Comparison of ENCODE assay signal across 9 cellular contexts in the genomic region with DNA sequence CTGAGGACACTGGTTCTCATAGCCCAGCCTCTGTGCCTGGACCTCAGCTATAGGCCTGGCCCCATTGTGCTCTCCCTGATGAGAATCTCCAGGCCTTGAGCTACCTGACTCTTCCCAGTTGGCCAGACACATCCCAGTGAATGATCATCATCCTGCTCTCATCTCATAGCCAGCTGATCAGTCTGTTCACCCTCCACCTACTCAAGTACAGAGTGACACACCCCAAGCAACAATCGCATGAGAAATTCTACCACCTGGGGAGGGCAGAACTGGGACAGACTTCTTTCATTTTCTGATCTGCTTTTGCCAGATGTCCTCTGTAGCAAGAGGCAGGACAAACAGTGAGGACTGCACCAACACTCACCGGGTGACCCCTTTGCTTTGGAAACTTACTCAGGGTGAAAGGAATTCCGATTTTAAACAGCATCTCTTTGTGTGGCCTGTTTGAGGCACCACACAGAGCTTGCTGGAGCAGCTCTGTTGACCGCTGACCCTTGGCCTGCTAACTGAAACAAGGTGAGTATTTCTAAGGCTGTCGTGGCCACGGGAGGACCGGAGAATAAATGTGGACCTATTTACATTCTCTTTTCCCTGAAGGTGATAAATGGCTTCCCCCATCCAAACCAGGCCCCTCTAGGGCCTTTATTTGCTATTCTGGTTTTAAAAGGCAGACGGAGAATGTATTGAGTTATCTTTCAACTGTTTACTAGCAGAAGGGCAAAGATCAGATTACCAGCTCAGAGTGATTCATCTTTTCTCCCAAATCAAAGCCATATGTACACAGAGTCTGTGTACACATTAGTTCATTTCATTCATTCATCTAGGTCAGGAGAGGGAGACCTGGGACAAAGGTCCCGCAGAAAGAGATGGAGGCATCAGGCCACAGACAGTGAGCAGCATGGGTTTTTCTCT.
DNase-seq lines count a peak whose midpoint lies in the region; ATAC-seq and TF ChIP-seq lines count a peak whose summit lies in the region.
"Had no signal": no experiment of that assay in that cellular context is flagged by ENCODE, and none has a peak within 500 bp of the region (broad histone marks: within the 10 kb centered on the region; RNA-seq: fewer than 3 reads in every experiment).

No MANE protein-coding gene starts in this region.

- H3K9me3 ChIP-seq in mesodermal cell (ENCODE audit: control insufficient read depth, low read length) (no peaks in the 10 kb centered on the region), tibial artery (no peaks in the 10 kb centered on the region)

- peaks cover 16% of the 10 kb centered on the region for H3K4me1 ChIP-seq in KMS-11 (ENCODE audit: low read depth, poor library complexity, severe bottlenecking)
- H3K4me1 ChIP-seq in mesodermal cell (ENCODE audit: control insufficient read depth, insufficient read depth, low read length, poor library complexity, severe bottlenecking), result peaks cover 12% of the 10 kb centered on the region
- H3K4me1 ChIP-seq in tibial artery, result peaks cover 0 to 18% (median 7%) of the 10 kb centered on the region in 4 donors

- H3K36me3 ChIP-seq in KMS-11 (ENCODE audit: insufficient read depth) (no peaks in the 10 kb centered on the region), mesodermal cell (ENCODE audit: control insufficient read depth, insufficient read depth, low read length) (no peaks in the 10 kb centered on the region), tibial artery (no peaks in the 10 kb centered on the region)

- no peaks in the 10 kb centered on the region for H4K20me1 ChIP-seq in KMS-11 (ENCODE audit: insufficient read depth)

- H3K9me3 Mint-ChIP-seq in activated B cell treated with CpG ODN at 0.5 μM for 24 hours, result no peaks in the 10 kb centered on the region

- peaks cover 41% of the 10 kb centered on the region for H3K4me1 Mint-ChIP-seq in activated B cell treated with CpG ODN at 0.5 μM for 24 hours

- H3K27ac ChIP-seq in C4-2B (peak overlapping the region; percentile 15; the same call in 1 of the 2 replicates), KMS-11 (peak overlapping the region; percentile 44; the same call in 1 of the 2 replicates), mesodermal cell (ENCODE audit: low read depth, low read length, severe bottlenecking) (peak overlapping the region; percentile 85), tibial artery (no peak overlapping the region)

- peak overlapping the region; percentile 35 for H3K4me2 ChIP-seq in KMS-11

- intact Hi-C loops in activated B cell treated with CpG ODN at 0.5 μM for 24 hours (cut with micrococcal nuclease), result no loop called here
- intact Hi-C loops in tibial artery (cut with DNase I; ENCODE audit: low total_unique reads), result no loop called here

- H3K4me3 ChIP-seq in KMS-11 (IDR thresholded peaks at IDR 0.05; ENCODE audit: insufficient read depth, low read depth, low read length) (no peak overlapping the region), mesodermal cell (ENCODE audit: extremely low read depth, insufficient read depth, low read length, poor library complexity, severe bottlenecking) (no peak overlapping the region), tibial artery (no peak overlapping the region)

- POLR2A ChIA-PET in activated B cell treated with CpG ODN at 0.5 μM for 24 hours (lab: Charles Lee), result interaction anchor here (1.4 kb wide), 1 partner anchor 93 kb away, joined by 5 read pairs; no protein-coding TSS in a partner anchor

- H3K9ac ChIP-seq in KMS-11, result peak overlapping the region; percentile 25; the same call in 1 of the 2 replicates

- ATAC-seq in activated B cell treated with CpG ODN at 0.5 μM for 24 hours (ENCODE audit: low read depth) (peak; percentile 89), GM21367 (IDR thresholded peaks at IDR 0.05; ENCODE audit: unreplicated experiment) (no peak)

- no peaks in the 10 kb centered on the region for H3K79me2 ChIP-seq in KMS-11 (ENCODE audit: insufficient read depth, low read depth)

- CTCF ChIA-PET in activated B cell treated with CpG ODN at 0.5 μM for 24 hours (lab: Charles Lee), result no interaction called here

- WGBS in mesodermal cell (ENCODE audit: insufficient coverage in 2 of 2), 2 experiments, result 64 to 80% methylated on average over 3 to 5 of the region's 9 CpGs

- no peak for TF ChIP-seq CTCF in C4-2B (conservative IDR thresholded peaks at IDR 0.05)
- no peak for TF ChIP-seq CTCF in KMS-11 (conservative IDR thresholded peaks at IDR 0.05; ENCODE audit: low read depth, low read length)
- TF ChIP-seq CTCF in activated B cell treated with CpG ODN at 0.5 μM for 24 hours (IDR thresholded peaks at IDR 0.05), result no peak
- TF ChIP-seq CTCF in tibial artery (IDR thresholded peaks at IDR 0.05), result no peak

- no peaks in the 10 kb centered on the region for H3K27me3 ChIP-seq in KMS-11 (ENCODE audit: insufficient read depth, low read depth)
- no peaks in the 10 kb centered on the region for H3K27me3 ChIP-seq in tibial artery

- peak overlapping the region; percentile 68 for H2AFZ ChIP-seq in KMS-11 (ENCODE audit: low read depth)

- H3K27ac Mint-ChIP-seq in activated B cell treated with CpG ODN at 0.5 μM for 24 hours, result peak overlapping the region; percentile 85

- DNase-seq in activated B cell treated with CpG ODN at 0.5 μM for 24 hours (no peak), SKM-1 (lab: John Stamatoyannopoulos, UW; ENCODE audit: unreplicated experiment) (no peak), COR-L47 (lab: John Stamatoyannopoulos, UW) (no peak), tibial artery (no peak)
- DNase-seq: activated CD4-positive, alpha-beta T cell treated with anti-CD3 and anti-CD28 coated beads, Interleukin-2, amount 50 U/mL, for 4 hours had no signal

- peak overlapping the region; percentile 57 for H3K4me3 Mint-ChIP-seq in activated B cell treated with CpG ODN at 0.5 μM for 24 hours

- H3K27me3 Mint-ChIP-seq in activated B cell treated with CpG ODN at 0.5 μM for 24 hours, result no peaks in the 10 kb centered on the region

- no peaks in the 10 kb centered on the region for H3K36me3 Mint-ChIP-seq in activated B cell treated with CpG ODN at 0.5 μM for 24 hours (ENCODE audit: low read depth)

Comparison
In these comparisons a context has a peak if more than half of its experiments do, and no peak if none do; other contexts are left out.
1. H3K27ac ChIP-seq: peak in C4-2B (single experiment), KMS-11 (single experiment) and mesodermal cell (single experiment); none in tibial artery (0 of 2).